In the genomic region with DNA sequence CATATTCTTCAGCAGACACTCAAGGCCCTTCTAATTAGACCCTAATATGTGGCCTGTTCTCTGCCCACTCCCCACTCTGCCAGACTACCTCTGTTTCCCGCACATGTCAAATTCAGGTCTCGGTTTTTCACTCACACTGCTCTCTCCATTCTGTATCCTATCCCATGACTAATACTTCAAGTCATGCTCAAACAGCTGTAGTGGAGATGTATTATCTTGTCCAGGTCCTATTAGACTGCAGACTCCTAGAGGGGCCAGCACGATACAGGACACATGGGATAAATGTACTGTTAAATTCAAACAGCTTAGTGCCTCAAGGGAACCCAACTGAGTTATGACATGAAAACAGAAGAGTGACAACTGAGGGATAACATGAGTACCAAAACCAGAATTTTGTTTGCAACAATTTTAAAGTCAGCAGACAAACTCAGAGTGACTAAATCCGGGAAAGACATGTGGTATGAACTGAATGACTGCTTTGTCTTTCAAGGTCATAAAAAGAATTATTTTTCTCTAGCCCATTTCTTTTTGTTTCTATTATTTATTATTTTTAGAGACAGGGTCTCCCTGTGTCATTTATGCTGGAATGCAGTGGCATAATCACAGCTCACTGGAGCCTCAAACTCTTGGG, we compare ENCODE assay signal across 20 cellular contexts. TPM values are rescaled to one million over a fixed set of nuclear protein-coding genes. Genes with fewer than 3 reads are reported as not detected.
DNase-seq lines count a peak whose midpoint lies in the region; ATAC-seq and TF ChIP-seq lines count a peak whose summit lies in the region.
"Had no signal": no experiment of that assay in that cellular context is flagged by ENCODE, and none has a peak within 500 bp of the region (broad histone marks: within the 10 kb centered on the region; RNA-seq: fewer than 3 reads in every experiment).

No MANE protein-coding gene starts in this region.

- peaks cover 23% of the 10 kb centered on the region for H3K36me3 Mint-ChIP-seq in mesothelial cell of epicardium

- H3K27me3 ChIP-seq in left ventricle myocardium inferior (ENCODE audit: low read depth) (no peaks in the 10 kb centered on the region), dorsolateral prefrontal cortex (no peaks in the 10 kb centered on the region)

- H3K27me3 Mint-ChIP-seq in mesothelial cell of epicardium (ENCODE audit: low read depth) = no peaks in the 10 kb centered on the region
- H3K27me3 Mint-ChIP-seq: CD4-positive, alpha-beta memory T cell had no signal

- no peak overlapping the region for H3K4me3 ChIP-seq in left ventricle myocardium inferior
- H3K4me3 ChIP-seq in dorsolateral prefrontal cortex = peak overlapping the region in 1 of 59 donors; percentile 4

- H3K9me3 Mint-ChIP-seq in mesothelial cell of epicardium = no peaks in the 10 kb centered on the region
- H3K9me3 Mint-ChIP-seq: CD4-positive, alpha-beta memory T cell had no signal

- H3K27ac ChIP-seq in left ventricle myocardium inferior (replicated peaks) = peak overlapping the region; percentile 67
- peak overlapping the region in 50 of 59 donors; percentile 2 to 83 (median 57) for H3K27ac ChIP-seq in dorsolateral prefrontal cortex
- no peak overlapping the region for H3K27ac ChIP-seq in caudate nucleus (ENCODE audit: low read depth, low read length)

- peaks cover 43% of the 10 kb centered on the region for H3K4me1 ChIP-seq in left ventricle myocardium inferior

- DNase-seq in left ventricle myocardium inferior = no peak
- DNase-seq in Right ventricle myocardium superior = no peak
- no peak for DNase-seq in dorsolateral prefrontal cortex
- peak; percentile 24 for DNase-seq in pons (ENCODE audit: low spot score)
- no peak for DNase-seq in germinal center (ENCODE audit: low spot score)
- no peak for DNase-seq in mesothelial cell of epicardium (ENCODE audit: low spot score in 2 of 2, unreplicated experiment in 2 of 2)
- DNase-seq in caudate nucleus (lab: John Stamatoyannopoulos, UW) = no peak
- DNase-seq: Calu3; CD4-positive, alpha-beta memory T cell; DMS53; EL; NCI-H1092 treated with DMSO at 0.1 percent for 48 hours; NCI-H187; NCI-H2227 treated with DMSO at 0.1 percent for 48 hours; NCI-H510A treated with DMSO at 0.1 percent for 48 hours; NCI-H82; RPMI8226; SIG-M5 had no signal

- no peak for ATAC-seq in Right ventricle myocardium superior (ENCODE audit: poor library complexity)
- no peak for ATAC-seq in GM18861 (IDR thresholded peaks at IDR 0.05; ENCODE audit: unreplicated experiment)

- intact Hi-C loops in left ventricle myocardium inferior (cut with micrococcal nuclease) = no loop called here
- intact Hi-C loops in Right ventricle myocardium superior (cut with DNase I) = loop anchor here (5.0 kb wide), 1 partner anchor 51 kb away; no protein-coding TSS in a partner anchor
- intact Hi-C loops in dorsolateral prefrontal cortex (cut with DNase I) = no loop called here

- H3K27ac Mint-ChIP-seq in mesothelial cell of epicardium = no peak overlapping the region

- no peaks in the 10 kb centered on the region for H3K4me1 Mint-ChIP-seq in mesothelial cell of epicardium

- no peaks in the 10 kb centered on the region for H3K9me3 ChIP-seq in left ventricle myocardium inferior (replicated peaks)

- H3K36me3 ChIP-seq in left ventricle myocardium inferior = peaks cover 35% of the 10 kb centered on the region

- H3K4me3 Mint-ChIP-seq in mesothelial cell of epicardium = no peak overlapping the region
- H3K4me3 Mint-ChIP-seq: CD4-positive, alpha-beta memory T cell had no signal

- TF ChIP-seq CTCF in left ventricle myocardium inferior (IDR thresholded peaks at IDR 0.05; ENCODE audit: borderline replicate concordance) (no peak), dorsolateral prefrontal cortex (IDR thresholded peaks at IDR 0.05 in 54 of 56, conservative IDR thresholded peaks at IDR 0.05 in 2 of 56; ENCODE audit: low read depth in 1 of 56, partially characterized antibody in 56 of 56) (no peak), mesothelial cell of epicardium (IDR thresholded peaks at IDR 0.05; ENCODE audit: unreplicated experiment) (no peak)

RNA-seq across cellular contexts. Expression of gene ATP6V1E1, which starts 20.5 kb away (rescaled TPM):
- total RNA-seq in left ventricle myocardium inferior (213 TPM), Right ventricle myocardium superior (199 TPM), dorsolateral prefrontal cortex (100 to 1,000 TPM; 113 to 439 (median 333) TPM), mesothelial cell of epicardium (52.6 to 54.1 TPM (median 53.2 TPM) in 3 replicates)

RNA-seq across cellular contexts. Expression of gene BCL2L13, which starts 30.6 kb away (rescaled TPM):
- 111 TPM for total RNA-seq in left ventricle myocardium inferior
- 98.4 TPM for total RNA-seq in Right ventricle myocardium superior
- 100 to 1,000 TPM in 50 of 120 experiments, 10 to 100 TPM in 70; 64.1 to 146 (median 96.5) TPM for total RNA-seq in dorsolateral prefrontal cortex
- total RNA-seq in mesothelial cell of epicardium = 30.4 to 33.9 TPM (median 30.8 TPM) in 3 replicates

RNA-seq across cellular contexts. Expression of gene SLC25A18, which starts 44.7 kb away (rescaled TPM):
- total RNA-seq in left ventricle myocardium inferior (2.7 TPM), Right ventricle myocardium superior (2.5 TPM), dorsolateral prefrontal cortex (100 to 1,000 TPM in 45 of 120 experiments, 10 to 100 TPM in 75; 42.3 to 286 (median 91.0) TPM), mesothelial cell of epicardium (0.35 to 0.60 TPM (median 0.54 TPM) in 3 replicates)
- total RNA-seq: CD4-positive, alpha-beta memory T cell; LHCN-M2 had no signal

Comparison
In these comparisons a context has a peak if more than half of its experiments do, and no peak if none do; other contexts are left out.
1. RNA of gene SLC25A18, which starts 44.7 kb away (total RNA-seq): 42.3 to 286 TPM in dorsolateral prefrontal cortex; 2.7 TPM in left ventricle myocardium inferior (single experiment), 2.5 TPM in Right ventricle myocardium superior (single experiment) and 0.35 to 0.60 TPM in mesothelial cell of epicardium; every median in the first group is over 10 times any median in the second.